Comparison of ENCODE assay signal across 8 cellular contexts in the genomic region with DNA sequence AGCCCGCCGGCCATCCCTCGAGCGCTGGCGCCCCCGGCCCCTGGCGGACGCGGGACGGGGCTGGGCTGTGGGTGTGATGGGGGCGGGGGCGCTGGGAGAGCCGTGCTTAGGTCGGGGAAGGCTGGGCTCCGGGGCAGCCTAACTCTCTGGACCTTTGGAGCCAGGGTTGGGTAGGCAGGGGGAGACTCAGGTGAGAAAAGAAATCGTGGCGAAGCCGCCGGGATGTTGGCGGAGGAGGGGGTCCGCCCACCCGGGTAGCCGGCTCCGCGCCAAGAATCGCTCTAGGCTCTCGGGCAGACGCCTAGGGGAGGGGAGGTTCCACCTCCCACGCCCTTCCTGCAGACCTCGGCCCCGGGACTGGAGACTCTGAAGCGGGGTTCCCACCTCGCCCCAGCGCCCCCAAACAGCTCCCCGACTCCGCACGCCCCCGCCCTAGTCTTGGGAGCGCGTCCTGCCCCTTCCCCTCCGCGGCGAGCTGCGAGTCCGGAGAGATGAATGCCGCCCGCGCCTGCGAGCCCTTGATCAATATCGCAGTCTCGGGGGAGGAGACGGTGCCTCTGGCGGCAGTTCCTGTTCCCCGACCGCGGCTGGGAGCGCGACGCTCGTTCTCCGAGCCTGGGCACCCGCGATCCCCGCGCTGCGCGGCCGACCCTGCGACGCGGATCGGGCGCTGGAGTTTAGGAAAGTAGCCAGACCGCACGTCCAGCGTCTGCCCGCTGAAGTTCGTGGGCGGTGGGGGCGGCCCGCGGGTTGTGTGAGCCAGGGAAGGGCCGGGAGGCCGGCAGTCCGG. TPM values are rescaled to one million over a fixed set of nuclear protein-coding genes. Genes with fewer than 3 reads are reported as not detected.
DNase-seq lines count a peak whose midpoint lies in the region; ATAC-seq, FAIRE-seq and TF ChIP-seq lines count a peak whose summit lies in the region.

No MANE protein-coding gene starts in this region.

- H3K4me3 ChIP-seq in endothelial cell of umbilical vein (replicated peaks in 1 of 3; ENCODE audit: insufficient read depth in 1 of 3, low read depth in 1 of 3, low read length in 3 of 3), result no peak overlapping the region

- intact Hi-C loops in activated CD8-positive, alpha-beta T cell treated with anti-CD3 and anti-CD28 coated beads for 36 hours (cut with micrococcal nuclease), result no loop called here
- intact Hi-C loops in endothelial cell of umbilical vein (cut with micrococcal nuclease), result loop anchor here (5.0 kb wide), 1 partner anchor 48 kb away; no protein-coding TSS in a partner anchor

- no peaks in the 10 kb centered on the region for H3K9me3 ChIP-seq in endothelial cell of umbilical vein (replicated peaks; ENCODE audit: control insufficient read depth, insufficient read depth, low read length)

- peaks cover 66 to 73% of the 10 kb centered on the region in 2 experiments for H3K27me3 ChIP-seq in endothelial cell of umbilical vein (ENCODE audit: control insufficient read depth in 2 of 2, insufficient read depth in 2 of 2, low read length in 2 of 2)

- peaks cover 65% of the 10 kb centered on the region for H3K27me3 Mint-ChIP-seq in activated CD8-positive, alpha-beta T cell treated with anti-CD3 and anti-CD28 coated beads for 36 hours
- peaks cover 94% of the 10 kb centered on the region for H3K27me3 Mint-ChIP-seq in nephron (ENCODE audit: low read depth)

- no peak for TF ChIP-seq CTCF in activated CD8-positive, alpha-beta T cell treated with anti-CD3 and anti-CD28 coated beads for 36 hours (IDR thresholded peaks at IDR 0.05)
- TF ChIP-seq CTCF in endothelial cell of umbilical vein (IDR thresholded peaks at IDR 0.05; ENCODE audit: extremely low read depth in 1 of 2, insufficient read depth in 1 of 2, low read depth in 1 of 2, low read length in 2 of 2), result no peak
- no peak for TF ChIP-seq CTCF in nephron (IDR thresholded peaks at IDR 0.05; ENCODE audit: unreplicated experiment in 3 of 3)

- H3K9me1 ChIP-seq in endothelial cell of umbilical vein (replicated peaks; ENCODE audit: control insufficient read depth, extremely low read depth, insufficient read depth, low read length), result no peaks in the 10 kb centered on the region

- peak overlapping the region; percentile 42 for H2AFZ ChIP-seq in endothelial cell of umbilical vein (ENCODE audit: low read depth, low read length)

- H3K4me1 ChIP-seq in endothelial cell of umbilical vein (ENCODE audit: control insufficient read depth, extremely low read depth, insufficient read depth, low read length), result peaks cover 8% of the 10 kb centered on the region

- TF ChIP-seq POLR2A in endothelial cell of umbilical vein (IDR thresholded peaks at IDR 0.05; ENCODE audit: low read depth, low read length) (no peak), H54 (IDR thresholded peaks at IDR 0.05; ENCODE audit: low read depth, low read length) (no peak)

- no peak overlapping the region for H3K9ac ChIP-seq in endothelial cell of umbilical vein (replicated peaks; ENCODE audit: extremely low read depth, insufficient read depth, low read length)

- H4K20me1 ChIP-seq in endothelial cell of umbilical vein (replicated peaks; ENCODE audit: control insufficient read depth, extremely low read depth, insufficient read depth, low read length), result no peaks in the 10 kb centered on the region

- H3K79me2 ChIP-seq in endothelial cell of umbilical vein (ENCODE audit: control insufficient read depth, insufficient read depth, low read length), result no peaks in the 10 kb centered on the region

- no peak overlapping the region for H3K27ac Mint-ChIP-seq in activated CD8-positive, alpha-beta T cell treated with anti-CD3 and anti-CD28 coated beads for 36 hours
- no peak overlapping the region for H3K27ac Mint-ChIP-seq in nephron

- no peak overlapping the region for H3K27ac ChIP-seq in endothelial cell of umbilical vein (ENCODE audit: insufficient read depth, low read depth, low read length)

- BruUV-seq in endothelial cell of umbilical vein (replicated peaks; lab: Mats Ljungman, UMichigan), result no TSS peak

- no peaks in the 10 kb centered on the region for H3K36me3 Mint-ChIP-seq in activated CD8-positive, alpha-beta T cell treated with anti-CD3 and anti-CD28 coated beads for 36 hours (ENCODE audit: low read depth)
- no peaks in the 10 kb centered on the region for H3K36me3 Mint-ChIP-seq in nephron (ENCODE audit: low read depth)

- dilution Hi-C loops in endothelial cell of umbilical vein (cut with MboI; ENCODE audit: extremely low pct_ligation_motif_present, low sequenced_read_pairs), result no loop called here

- no peaks in the 10 kb centered on the region for H3K9me3 Mint-ChIP-seq in activated CD8-positive, alpha-beta T cell treated with anti-CD3 and anti-CD28 coated beads for 36 hours
- H3K9me3 Mint-ChIP-seq in nephron, result no peaks in the 10 kb centered on the region

- peak; percentile 45 for ATAC-seq in activated CD8-positive, alpha-beta T cell treated with anti-CD3 and anti-CD28 coated beads for 36 hours

- FAIRE-seq in endothelial cell of umbilical vein (lab: Jason Lieb, UNC) (no peak), H54 (lab: Jason Lieb, UNC) (no peak)

- H3K4me2 ChIP-seq in endothelial cell of umbilical vein (ENCODE audit: insufficient read depth, low read length), result peak overlapping the region; percentile 34

- peaks cover 2% of the 10 kb centered on the region for H3K4me1 Mint-ChIP-seq in activated CD8-positive, alpha-beta T cell treated with anti-CD3 and anti-CD28 coated beads for 36 hours (ENCODE audit: low read depth)
- H3K4me1 Mint-ChIP-seq in nephron, result peaks cover 16% of the 10 kb centered on the region

- POLR2A ChIA-PET in activated CD8-positive, alpha-beta T cell treated with anti-CD3 and anti-CD28 coated beads for 36 hours (lab: Charles Lee), result no interaction called here
- POLR2A ChIA-PET in endothelial cell of umbilical vein (lab: Charles Lee), result no interaction called here

- DNase-seq in COR-L47 (lab: John Stamatoyannopoulos, UW), result peak; percentile 42
- peak; percentile 15 for DNase-seq in M059J (ENCODE audit: low read depth)
- peak; percentile 51 for DNase-seq in activated CD8-positive, alpha-beta T cell treated with anti-CD3 and anti-CD28 coated beads for 36 hours
- peak; percentile 10 for DNase-seq in endothelial cell of umbilical vein (ENCODE audit: low read depth, low spot score)
- peak; percentile 50 for DNase-seq in ureter (ENCODE audit: low spot score)
- DNase-seq in H54 (ENCODE audit: insufficient read length, low spot score), result no peak
- DNase-seq in hepatic stellate cell (ENCODE audit: low spot score), result no peak

- CTCF ChIA-PET in activated CD8-positive, alpha-beta T cell treated with anti-CD3 and anti-CD28 coated beads for 36 hours (lab: Charles Lee), result interaction anchor here (0.7 to 1.1 kb wide), 3 partner anchors 14 to 415 kb away, joined by 3 to 5 read pairs (median 4); no protein-coding TSS in a partner anchor
- CTCF ChIA-PET in endothelial cell of umbilical vein (lab: Charles Lee), result interaction anchor here (1.1 to 1.4 kb wide), 2 partner anchors 120 to 145 kb away, joined by 3 read pairs; no protein-coding TSS in a partner anchor

- H3K36me3 ChIP-seq in endothelial cell of umbilical vein (ENCODE audit: control insufficient read depth in 2 of 2, extremely low read depth in 1 of 2, insufficient read depth in 2 of 2, low read length in 2 of 2), result no peaks in the 10 kb centered on the region

- peak overlapping the region; percentile 57 for H3K4me3 Mint-ChIP-seq in activated CD8-positive, alpha-beta T cell treated with anti-CD3 and anti-CD28 coated beads for 36 hours
- peak overlapping the region; percentile 81 to 84 (median 81) for H3K4me3 Mint-ChIP-seq in nephron

TF ChIP-seq in endothelial cell of umbilical vein, 7 proteins besides CTCF, POLR2A, EP300 and RAD21:
- TF ChIP-seq GATA2 (IDR thresholded peaks at IDR 0.05; ENCODE audit: insufficient read depth, insufficient read length, low read depth, low read length), result no peak
- TF ChIP-seq EZH2 (IDR thresholded peaks at IDR 0.05; ENCODE audit: borderline replicate concordance, low read depth, low read length, severe bottlenecking), result peak; percentile 99
- TF ChIP-seq JUN (IDR thresholded peaks at IDR 0.05; ENCODE audit: borderline replicate concordance, insufficient read depth, insufficient read length, low read depth), result no peak
- TF ChIP-seq MYC (IDR thresholded peaks at IDR 0.05; ENCODE audit: low read depth, low read length), result no peak
- TF ChIP-seq, protein P1, sequence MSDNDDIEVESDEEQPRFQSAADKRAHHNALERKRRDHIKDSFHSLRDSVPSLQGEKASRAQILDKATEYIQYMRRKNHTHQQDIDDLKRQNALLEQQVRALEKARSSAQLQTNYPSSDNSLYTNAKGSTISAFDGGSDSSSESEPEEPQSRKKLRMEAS (IDR thresholded peaks at IDR 0.05; ENCODE audit: insufficient read depth, insufficient read length), result no peak
- no peak for TF ChIP-seq FOS (IDR thresholded peaks at IDR 0.05; ENCODE audit: borderline replicate concordance, insufficient read depth, low read length)
- TF ChIP-seq POLR2AphosphoS5 (IDR thresholded peaks at IDR 0.05; ENCODE audit: insufficient read depth, low read depth, low read length), result no peak

RNA-seq across cellular contexts. Expression of a gene that starts 0.7 kb away (rescaled TPM):
- not detected in 2 replicates for total RNA-seq in M059J (2014; rRNA removed; shearing (Covaris generic))
- not detected for total RNA-seq in activated CD8-positive, alpha-beta T cell treated with anti-CD3 and anti-CD28 coated beads for 36 hours
- total RNA-seq in endothelial cell of umbilical vein, result not detected in 2 replicates
- not detected in 2 replicates for polyA plus RNA-seq in endothelial cell of umbilical vein
- polyA plus RNA-seq in endothelial cell of umbilical vein (2011; cell fraction: cytosol; rRNA removed), result not detected in 2 replicates
- polyA plus RNA-seq in endothelial cell of umbilical vein (2011; cell fraction: nucleus; rRNA removed), result not detected in 2 replicates
- polyA plus RNA-seq in endothelial cell of umbilical vein (2012), result not detected in 2 replicates
- polyA minus RNA-seq in endothelial cell of umbilical vein, result not detected in 2 replicates
- not detected for polyA minus RNA-seq in endothelial cell of umbilical vein (2011; cell fraction: cytosol; rRNA and poly(A)+ RNA removed)
- polyA minus RNA-seq in endothelial cell of umbilical vein (2011; cell fraction: nucleus; rRNA and poly(A)+ RNA removed), result not detected in 2 replicates
- not detected for total RNA-seq in ureter

RNA-seq across cellular contexts. Expression of a gene that starts 59.9 kb away (rescaled TPM):
- not detected in 2 replicates for total RNA-seq in M059J (2014; rRNA removed; shearing (Covaris generic))
- total RNA-seq in activated CD8-positive, alpha-beta T cell treated with anti-CD3 and anti-CD28 coated beads for 36 hours, result not detected
- total RNA-seq in endothelial cell of umbilical vein (not detected in 2 replicates), ureter (not detected)
- not detected in 2 replicates for polyA plus RNA-seq in endothelial cell of umbilical vein
- not detected in 2 replicates for polyA plus RNA-seq in endothelial cell of umbilical vein (2011; cell fraction: cytosol; rRNA removed)
- polyA plus RNA-seq in endothelial cell of umbilical vein (2011; cell fraction: nucleus; rRNA removed), result not detected in 2 replicates
- polyA plus RNA-seq in endothelial cell of umbilical vein (2012), result not detected in 2 replicates
- polyA minus RNA-seq in endothelial cell of umbilical vein, result not detected in 2 replicates
- not detected for polyA minus RNA-seq in endothelial cell of umbilical vein (2011; cell fraction: cytosol; rRNA and poly(A)+ RNA removed)
- not detected in 2 replicates for polyA minus RNA-seq in endothelial cell of umbilical vein (2011; cell fraction: nucleus; rRNA and poly(A)+ RNA removed)

Comparison
In these comparisons a context has a peak if more than half of its experiments do, and no peak if none do; other contexts are left out.
1. DNase-seq: peak in COR-L47 (single experiment), M059J (single experiment), activated CD8-positive, alpha-beta T cell treated with anti-CD3 and anti-CD28 coated beads for 36 hours (single experiment), endothelial cell of umbilical vein (single experiment) and ureter (single experiment); none in H54 (single experiment) and hepatic stellate cell (single experiment).